ENCODE assay signal across 8 cellular contexts in genomic region chr21:36028127-36029069, GRCh38. TPM values are rescaled to one million over a fixed set of nuclear protein-coding genes. Genes with fewer than 3 reads are reported as not detected.
DNase-seq lines count a peak whose midpoint lies in the region; ATAC-seq and TF ChIP-seq lines count a peak whose summit lies in the region.

No MANE protein-coding gene starts in this region.

- H3K27ac Mint-ChIP-seq in activated T-cell treated with anti-CD3 and anti-CD28 coated beads, Interleukin-2, amount 50 U/mL, for 24 hours, result no peak overlapping the region

- no peak overlapping the region for H3K27ac ChIP-seq in neural cell (ENCODE audit: low read length)
- H3K27ac ChIP-seq in stomach, result no peak overlapping the region

- H3K79me2 ChIP-seq in neural cell (replicated peaks; ENCODE audit: insufficient read depth, low read length), result no peaks in the 10 kb centered on the region

- peaks cover 5 to 19% (median 9%) of the 10 kb centered on the region in 4 donors for H3K4me1 ChIP-seq in stomach

- H3K4me3 ChIP-seq in AG09309 (ENCODE audit: control insufficient read depth, low read depth, low read length) (peak overlapping the region; percentile 25), fibroblast of mammary gland (ENCODE audit: control insufficient read depth, low read depth, low read length) (no peak overlapping the region), neural cell (ENCODE audit: low read length) (no peak overlapping the region), stomach (no peak overlapping the region)

- peak; percentile 53 for ATAC-seq in GM19043 (IDR thresholded peaks at IDR 0.05; ENCODE audit: low read depth, unreplicated experiment)

- H3K9me3 ChIP-seq in neural cell (ENCODE audit: low read length), result no peaks in the 10 kb centered on the region
- H3K9me3 ChIP-seq in stomach, result no peaks in the 10 kb centered on the region

- WGBS in stomach, 5 donors, result 21 to 26% (median 23%) methylated on average over 25 of the region's 25 CpGs

- H3K36me3 Mint-ChIP-seq in activated T-cell treated with anti-CD3 and anti-CD28 coated beads, Interleukin-2, amount 50 U/mL, for 24 hours (ENCODE audit: low read depth), result peaks cover 5% of the 10 kb centered on the region

- TF ChIP-seq EP300 in neural cell (conservative IDR thresholded peaks at IDR 0.05; ENCODE audit: poor library complexity, severe bottlenecking) (no peak), stomach (IDR thresholded peaks at IDR 0.05) (no peak)

- H3K9me3 Mint-ChIP-seq in activated T-cell treated with anti-CD3 and anti-CD28 coated beads, Interleukin-2, amount 50 U/mL, for 24 hours, result no peaks in the 10 kb centered on the region

- no peak overlapping the region for H3K4me2 ChIP-seq in neural cell (ENCODE audit: low read length)

- peak; percentile 98 for TF ChIP-seq RAD21 in neural cell (conservative IDR thresholded peaks at IDR 0.05)

- no peak overlapping the region for H3K9ac ChIP-seq in neural cell (ENCODE audit: low read length)

- H3K4me3 Mint-ChIP-seq in activated T-cell treated with anti-CD3 and anti-CD28 coated beads, Interleukin-2, amount 50 U/mL, for 24 hours, result no peak overlapping the region

- H3K27me3 Mint-ChIP-seq in activated T-cell treated with anti-CD3 and anti-CD28 coated beads, Interleukin-2, amount 50 U/mL, for 24 hours, result no peaks in the 10 kb centered on the region

- intact Hi-C loops in stomach (cut with DNase I; ENCODE audit: low total_unique reads), result no loop called here

- TF ChIP-seq POLR2A in stomach (IDR thresholded peaks at IDR 0.05), result no peak

- H3K36me3 ChIP-seq in neural cell (ENCODE audit: insufficient read depth, low read length) (no peaks in the 10 kb centered on the region), stomach (peaks cover 0 to 6% (median 1%) of the 10 kb centered on the region in 4 donors)

- peak; percentile 94 for TF ChIP-seq CTCF in AG09309 (IDR thresholded peaks at IDR 0.05; ENCODE audit: control insufficient read depth, insufficient read depth, low read depth, low read length, missing control alignments)
- TF ChIP-seq CTCF in fibroblast of mammary gland (conservative IDR thresholded peaks at IDR 0.05; ENCODE audit: control insufficient read depth, insufficient read depth, low read depth, low read length), result peak; percentile 94
- TF ChIP-seq CTCF in neural cell (IDR thresholded peaks at IDR 0.05; ENCODE audit: poor library complexity, severe bottlenecking), result peak; percentile 96
- TF ChIP-seq CTCF in stomach (IDR thresholded peaks at IDR 0.05), result peak in 5 of 7 experiments; percentile 94 to 95 (median 94)

- H3K9me2 ChIP-seq in neural cell (ENCODE audit: insufficient read depth, low read length), result no peaks in the 10 kb centered on the region

- H4K20me1 ChIP-seq in neural cell (ENCODE audit: insufficient read depth), result no peaks in the 10 kb centered on the region

- H3F3A ChIP-seq in neural cell (ENCODE audit: insufficient read depth, low read length, poor library complexity, severe bottlenecking), result no peaks in the 10 kb centered on the region

- H3K4me1 Mint-ChIP-seq in activated T-cell treated with anti-CD3 and anti-CD28 coated beads, Interleukin-2, amount 50 U/mL, for 24 hours (ENCODE audit: low read depth), result peaks cover 6% of the 10 kb centered on the region

- no peaks in the 10 kb centered on the region for H3K27me3 ChIP-seq in neural cell (ENCODE audit: insufficient read depth, low read depth, low read length)
- H3K27me3 ChIP-seq in stomach, result no peaks in the 10 kb centered on the region

- H2AFZ ChIP-seq in neural cell (ENCODE audit: low read depth, low read length), result no peak overlapping the region

- DNase-seq in AG09309 (ENCODE audit: low read depth), result no peak
- DNase-seq in KG1 (lab: John Stamatoyannopoulos, UW), result peak; percentile 4
- peak; percentile 76 for DNase-seq in activated T-cell treated with anti-CD3 and anti-CD28 coated beads, Interleukin-2, amount 50 U/mL, for 24 hours
- peak; percentile 77 for DNase-seq in fibroblast of mammary gland (ENCODE audit: low read depth)
- DNase-seq in stomach, result peak; percentile 81

TF ChIP-seq in PFSK-1, 5 proteins besides CTCF, POLR2A, EP300 and RAD21:
- TF ChIP-seq FOXP2 (optimal IDR thresholded peaks at IDR 0.05; ENCODE audit: borderline replicate concordance, extremely low read depth, extremely low read length, insufficient read depth) (peak; percentile 71), TAF1 (IDR thresholded peaks at IDR 0.05; ENCODE audit: borderline replicate concordance, insufficient read depth, low read length) (no peak)

TF ChIP-seq in neural cell, 6 proteins besides CTCF, POLR2A, EP300 and RAD21:
- peak; percentile 93 for TF ChIP-seq SMC3 (conservative IDR thresholded peaks at IDR 0.05; ENCODE audit: poor library complexity)
- no peak for TF ChIP-seq MXI1 (conservative IDR thresholded peaks at IDR 0.05; ENCODE audit: poor library complexity, severe bottlenecking)
- TF ChIP-seq EZH2 (IDR thresholded peaks at IDR 0.05; ENCODE audit: borderline replicate concordance, insufficient read depth, low read length, poor library complexity, severe bottlenecking), result no peak
TF ChIP-seq in neural cell: peak in this region for 1.

RNA-seq across cellular contexts. Expression of gene SETD4, which starts 31.9 kb away (rescaled TPM):
- 9.1 TPM for polyA plus RNA-seq in PFSK-1 (2012; ENCODE audit: insufficient read length, low read depth)
- polyA plus RNA-seq in neural cell, result 64.4 and 65.2 TPM in 2 replicates
- polyA minus RNA-seq in neural cell, result 47.5 and 58.0 TPM in 2 replicates
- 10 to 100 TPM; 11.6 to 87.5 (median 46.4) TPM for total RNA-seq in stomach
- 10 to 100 TPM in 2 of 3 donors, 1 to 10 TPM in 1; 6.9 to 19.6 (median 10.6) TPM for polyA plus RNA-seq in stomach

RNA-seq across cellular contexts. Expression of gene CBR1, which starts 41.4 kb away (rescaled TPM):
- polyA plus RNA-seq in PFSK-1 (2012; ENCODE audit: insufficient read length, low read depth), result 207 TPM
- polyA plus RNA-seq in neural cell, result 7.8 and 9.2 TPM in 2 replicates
- polyA minus RNA-seq in neural cell, result 3.6 and 6.1 TPM in 2 replicates
- 100 to 1,000 TPM in 3 of 5 donors, 10 to 100 TPM in 2; 79.9 to 372 (median 140) TPM for total RNA-seq in stomach
- polyA plus RNA-seq in stomach, result 100 to 1,000 TPM in 2 of 3 donors, 10 to 100 TPM in 1; 99.9 to 315 (median 169) TPM
